In the genomic region with DNA sequence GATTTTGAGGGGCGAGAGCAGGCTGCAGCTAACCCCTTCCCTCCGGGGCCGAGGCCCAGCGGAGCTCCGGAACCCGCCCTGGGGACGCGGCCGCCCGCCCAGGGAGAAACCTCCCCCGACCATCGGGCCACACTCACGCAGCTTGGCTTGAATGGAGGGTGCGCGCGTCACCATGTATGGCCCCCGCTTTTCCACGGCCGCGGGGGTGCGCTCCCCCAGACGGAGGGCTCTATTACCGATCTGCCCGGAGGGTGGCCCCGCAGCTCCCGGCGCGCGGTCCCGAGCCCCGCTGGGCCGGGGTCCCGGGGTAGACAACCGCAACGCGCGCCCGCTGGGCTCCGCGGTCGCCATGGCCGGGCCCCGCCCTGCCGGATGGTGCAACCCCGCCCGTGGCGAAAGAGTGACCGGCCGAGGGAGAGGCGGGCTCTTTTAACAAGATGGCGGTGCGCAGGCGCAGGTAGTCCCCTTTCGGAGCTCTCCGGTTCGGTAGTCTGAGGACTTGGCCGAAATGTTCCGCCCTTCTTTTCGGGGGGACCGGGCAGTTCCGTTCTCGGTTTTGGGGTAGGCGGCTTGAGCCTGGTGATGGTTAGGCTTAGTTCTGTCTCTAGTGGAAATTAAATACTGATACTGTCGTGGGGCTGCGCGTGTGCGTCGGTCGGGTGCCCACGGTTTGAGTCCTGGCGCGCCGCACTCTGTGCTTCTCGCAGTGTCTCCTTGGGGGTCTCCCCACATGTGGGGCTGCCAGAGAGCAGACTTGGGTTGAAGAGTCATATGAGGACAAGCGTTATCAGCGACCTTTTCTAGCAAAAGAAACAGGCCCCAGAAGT, we compare ENCODE assay signal across 1 cellular context.
A peak's percentile ranks its signal among the peaks of the same experiment; 100 is the strongest.
TF ChIP-seq lines count a peak whose summit lies in the region.

FAM219B (minus strand) TSS at position 402 of the 827 bp plus-strand sequence; CDS start at position 351, 51 bp downstream.

TF ChIP-seq in GM12878, 131 proteins besides CTCF, POLR2A, EP300 and RAD21 (continued from another document and continues in another):
- TF ChIP-seq, protein P1, sequence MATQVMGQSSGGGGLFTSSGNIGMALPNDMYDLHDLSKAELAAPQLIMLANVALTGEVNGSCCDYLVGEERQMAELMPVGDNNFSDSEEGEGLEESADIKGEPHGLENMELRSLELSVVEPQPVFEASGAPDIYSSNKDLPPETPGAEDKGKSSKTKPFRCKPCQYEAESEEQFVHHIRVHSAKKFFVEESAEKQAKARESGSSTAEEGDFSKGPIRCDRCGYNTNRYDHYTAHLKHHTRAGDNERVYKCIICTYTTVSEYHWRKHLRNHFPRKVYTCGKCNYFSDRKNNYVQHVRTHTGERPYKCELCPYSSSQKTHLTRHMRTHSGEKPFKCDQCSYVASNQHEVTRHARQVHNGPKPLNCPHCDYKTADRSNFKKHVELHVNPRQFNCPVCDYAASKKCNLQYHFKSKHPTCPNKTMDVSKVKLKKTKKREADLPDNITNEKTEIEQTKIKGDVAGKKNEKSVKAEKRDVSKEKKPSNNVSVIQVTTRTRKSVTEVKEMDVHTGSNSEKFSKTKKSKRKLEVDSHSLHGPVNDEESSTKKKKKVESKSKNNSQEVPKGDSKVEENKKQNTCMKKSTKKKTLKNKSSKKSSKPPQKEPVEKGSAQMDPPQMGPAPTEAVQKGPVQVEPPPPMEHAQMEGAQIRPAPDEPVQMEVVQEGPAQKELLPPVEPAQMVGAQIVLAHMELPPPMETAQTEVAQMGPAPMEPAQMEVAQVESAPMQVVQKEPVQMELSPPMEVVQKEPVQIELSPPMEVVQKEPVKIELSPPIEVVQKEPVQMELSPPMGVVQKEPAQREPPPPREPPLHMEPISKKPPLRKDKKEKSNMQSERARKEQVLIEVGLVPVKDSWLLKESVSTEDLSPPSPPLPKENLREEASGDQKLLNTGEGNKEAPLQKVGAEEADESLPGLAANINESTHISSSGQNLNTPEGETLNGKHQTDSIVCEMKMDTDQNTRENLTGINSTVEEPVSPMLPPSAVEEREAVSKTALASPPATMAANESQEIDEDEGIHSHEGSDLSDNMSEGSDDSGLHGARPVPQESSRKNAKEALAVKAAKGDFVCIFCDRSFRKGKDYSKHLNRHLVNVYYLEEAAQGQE (IDR thresholded peaks at IDR 0.05; ENCODE audit: low read depth, low read length): 0 out of 2 replicates have a peak, but pooled peaks have one; percentile 16
- TF ChIP-seq MEF2A (IDR thresholded peaks at IDR 0.05; ENCODE audit: insufficient read depth, low read depth, low read length) (no peak), ZNF687 (IDR thresholded peaks at IDR 0.05) (peak; percentile 56; the same call in 1 of the 2 replicates), ZNF24 (IDR thresholded peaks at IDR 0.05) (peak; percentile 62; the same call in 1 of the 2 replicates), ZBTB40 (IDR thresholded peaks at IDR 0.05; ENCODE audit: borderline replicate concordance) (peak; percentile 62; the same call in 1 of the 2 replicates), NR2C1 (IDR thresholded peaks at IDR 0.05) (0 out of 2 replicates have a peak, but pooled peaks have one; percentile 28), BHLHE40 (IDR thresholded peaks at IDR 0.05; ENCODE audit: borderline replicate concordance in 1 of 2, low read depth in 2 of 2, low read length in 1 of 2) (peak; percentile 41 to 74; a peak in 3 of 4 replicates), KLF5 (IDR thresholded peaks at IDR 0.05; ENCODE audit: partially characterized antibody) (peak; percentile 63), PBX3 (IDR thresholded peaks at IDR 0.05; ENCODE audit: insufficient replicate concordance, low read depth, low read length) (peak; percentile 21), POLR2AphosphoS5 (IDR thresholded peaks at IDR 0.05; ENCODE audit: low read length) (peak; percentile 56), TAF1 (IDR thresholded peaks at IDR 0.05; ENCODE audit: borderline replicate concordance, low read depth, low read length) (peak; percentile 66), MEF2B (IDR thresholded peaks at IDR 0.05; ENCODE audit: partially characterized antibody, poor library complexity, severe bottlenecking) (peak; percentile 6), GATAD2B (conservative IDR thresholded peaks at IDR 0.05; ENCODE audit: low read depth) (peak; percentile 90), RFX5 (IDR thresholded peaks at IDR 0.05; ENCODE audit: low read depth, low read length) (no peak), SKIL (IDR thresholded peaks at IDR 0.05; ENCODE audit: low read depth, poor library complexity, severe bottlenecking) (no peak), POLR2AphosphoS2 (IDR thresholded peaks at IDR 0.05; ENCODE audit: low read depth, low read length) (0 out of 2 replicates have a peak, but pooled peaks have one; percentile 30)
- TF ChIP-seq, protein P2, sequence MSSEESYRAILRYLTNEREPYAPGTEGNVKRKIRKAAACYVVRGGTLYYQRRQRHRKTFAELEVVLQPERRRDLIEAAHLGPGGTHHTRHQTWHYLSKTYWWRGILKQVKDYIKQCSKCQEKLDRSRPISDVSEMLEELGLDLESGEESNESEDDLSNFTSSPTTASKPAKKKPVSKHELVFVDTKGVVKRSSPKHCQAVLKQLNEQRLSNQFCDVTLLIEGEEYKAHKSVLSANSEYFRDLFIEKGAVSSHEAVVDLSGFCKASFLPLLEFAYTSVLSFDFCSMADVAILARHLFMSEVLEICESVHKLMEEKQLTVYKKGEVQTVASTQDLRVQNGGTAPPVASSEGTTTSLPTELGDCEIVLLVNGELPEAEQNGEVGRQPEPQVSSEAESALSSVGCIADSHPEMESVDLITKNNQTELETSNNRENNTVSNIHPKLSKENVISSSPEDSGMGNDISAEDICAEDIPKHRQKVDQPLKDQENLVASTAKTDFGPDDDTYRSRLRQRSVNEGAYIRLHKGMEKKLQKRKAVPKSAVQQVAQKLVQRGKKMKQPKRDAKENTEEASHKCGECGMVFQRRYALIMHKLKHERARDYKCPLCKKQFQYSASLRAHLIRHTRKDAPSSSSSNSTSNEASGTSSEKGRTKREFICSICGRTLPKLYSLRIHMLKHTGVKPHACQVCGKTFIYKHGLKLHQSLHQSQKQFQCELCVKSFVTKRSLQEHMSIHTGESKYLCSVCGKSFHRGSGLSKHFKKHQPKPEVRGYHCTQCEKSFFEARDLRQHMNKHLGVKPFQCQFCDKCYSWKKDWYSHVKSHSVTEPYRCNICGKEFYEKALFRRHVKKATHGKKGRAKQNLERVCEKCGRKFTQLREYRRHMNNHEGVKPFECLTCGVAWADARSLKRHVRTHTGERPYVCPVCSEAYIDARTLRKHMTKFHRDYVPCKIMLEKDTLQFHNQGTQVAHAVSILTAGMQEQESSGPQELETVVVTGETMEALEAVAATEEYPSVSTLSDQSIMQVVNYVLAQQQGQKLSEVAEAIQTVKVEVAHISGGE (CRISPR knock-in tag; IDR thresholded peaks at IDR 0.05): peak; percentile 65
- TF ChIP-seq, protein P3, sequence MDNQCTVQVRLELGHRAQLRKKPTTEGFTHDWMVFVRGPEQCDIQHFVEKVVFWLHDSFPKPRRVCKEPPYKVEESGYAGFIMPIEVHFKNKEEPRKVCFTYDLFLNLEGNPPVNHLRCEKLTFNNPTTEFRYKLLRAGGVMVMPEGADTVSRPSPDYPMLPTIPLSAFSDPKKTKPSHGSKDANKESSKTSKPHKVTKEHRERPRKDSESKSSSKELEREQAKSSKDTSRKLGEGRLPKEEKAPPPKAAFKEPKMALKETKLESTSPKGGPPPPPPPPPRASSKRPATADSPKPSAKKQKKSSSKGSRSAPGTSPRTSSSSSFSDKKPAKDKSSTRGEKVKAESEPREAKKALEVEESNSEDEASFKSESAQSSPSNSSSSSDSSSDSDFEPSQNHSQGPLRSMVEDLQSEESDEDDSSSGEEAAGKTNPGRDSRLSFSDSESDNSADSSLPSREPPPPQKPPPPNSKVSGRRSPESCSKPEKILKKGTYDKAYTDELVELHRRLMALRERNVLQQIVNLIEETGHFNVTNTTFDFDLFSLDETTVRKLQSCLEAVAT (IDR thresholded peaks at IDR 0.05): peak; percentile 88
- TF ChIP-seq, protein P4, sequence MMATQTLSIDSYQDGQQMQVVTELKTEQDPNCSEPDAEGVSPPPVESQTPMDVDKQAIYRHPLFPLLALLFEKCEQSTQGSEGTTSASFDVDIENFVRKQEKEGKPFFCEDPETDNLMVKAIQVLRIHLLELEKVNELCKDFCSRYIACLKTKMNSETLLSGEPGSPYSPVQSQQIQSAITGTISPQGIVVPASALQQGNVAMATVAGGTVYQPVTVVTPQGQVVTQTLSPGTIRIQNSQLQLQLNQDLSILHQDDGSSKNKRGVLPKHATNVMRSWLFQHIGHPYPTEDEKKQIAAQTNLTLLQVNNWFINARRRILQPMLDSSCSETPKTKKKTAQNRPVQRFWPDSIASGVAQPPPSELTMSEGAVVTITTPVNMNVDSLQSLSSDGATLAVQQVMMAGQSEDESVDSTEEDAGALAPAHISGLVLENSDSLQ (IDR thresholded peaks at IDR 0.05): no peak
